In genomic region chr4:75939890-75940691, GRCh38 we compare ENCODE assay signal across 8 cellular contexts. TPM values are rescaled to one million over a fixed set of nuclear protein-coding genes. Genes with fewer than 3 reads are reported as not detected.
DNase-seq lines count a peak whose midpoint lies in the region; ATAC-seq and TF ChIP-seq lines count a peak whose summit lies in the region.

No MANE protein-coding gene starts in this region.

- H3K27ac ChIP-seq in parathyroid adenoma (peak overlapping the region; percentile 51), tibial nerve (peak overlapping the region; percentile 63 to 80 (median 76))

- H3K4me3 Mint-ChIP-seq in activated naive CD8-positive, alpha-beta T cell = peak overlapping the region; percentile 95

- no peaks in the 10 kb centered on the region for H3K9me3 Mint-ChIP-seq in activated naive CD8-positive, alpha-beta T cell (ENCODE audit: low read depth)

- H3K27me3 Mint-ChIP-seq in activated naive CD8-positive, alpha-beta T cell = no peaks in the 10 kb centered on the region

- peaks cover 4% of the 10 kb centered on the region for H3K36me3 Mint-ChIP-seq in activated naive CD8-positive, alpha-beta T cell

- H3K36me3 ChIP-seq in parathyroid adenoma (ENCODE audit: control insufficient read depth, insufficient read depth, low read length) (no peaks in the 10 kb centered on the region), tibial nerve (peaks cover 0 to 4% (median 0%) of the 10 kb centered on the region in 3 donors)

- peak overlapping the region; percentile 98 for H3K27ac Mint-ChIP-seq in activated naive CD8-positive, alpha-beta T cell

- TF ChIP-seq POLR2A in tibial nerve (IDR thresholded peaks at IDR 0.05) = no peak

- WGBS in tibial nerve, 2 donors = 0 to 2% methylated on average over 13 to 14 of the region's 67 CpGs

- TF ChIP-seq CTCF in parathyroid adenoma (IDR thresholded peaks at IDR 0.05) (no peak), tibial nerve (IDR thresholded peaks at IDR 0.05) (no peak)

- no peaks in the 10 kb centered on the region for H3K9me3 ChIP-seq in parathyroid adenoma (ENCODE audit: control insufficient read depth, low read length)
- no peaks in the 10 kb centered on the region for H3K9me3 ChIP-seq in tibial nerve

- H3K4me3 ChIP-seq in parathyroid adenoma (ENCODE audit: low read depth, low read length) = peak overlapping the region; percentile 76
- peak overlapping the region; percentile 71 to 88 (median 82) for H3K4me3 ChIP-seq in tibial nerve

- peak in 1 of 2 donors; percentile 39 for TF ChIP-seq EP300 in tibial nerve (IDR thresholded peaks at IDR 0.05)

- H3K79me2 ChIP-seq in parathyroid adenoma = no peaks in the 10 kb centered on the region

- H3K27me3 ChIP-seq in parathyroid adenoma (ENCODE audit: control insufficient read depth, insufficient read depth, low read length) = no peaks in the 10 kb centered on the region
- H3K27me3 ChIP-seq in tibial nerve = no peaks in the 10 kb centered on the region

- ATAC-seq in GM19328 (IDR thresholded peaks at IDR 0.05; ENCODE audit: unreplicated experiment) (peak; percentile 56), HG03469 (IDR thresholded peaks at IDR 0.05; ENCODE audit: unreplicated experiment) (peak; percentile 29), SK-N-SH treated with all-trans-retinoic acid at 6 μM for 48 hours (peak; percentile 75), Right ventricle myocardium superior (ENCODE audit: poor library complexity) (peak; percentile 89)

- peak; percentile 78 for DNase-seq in COLO668 (lab: John Stamatoyannopoulos, UW; ENCODE audit: unreplicated experiment)
- peak; percentile 87 for DNase-seq in Right ventricle myocardium superior
- DNase-seq in tibial nerve (ENCODE audit: low spot score in 2 of 2) = peak; percentile 49 to 54

- peaks cover 19% of the 10 kb centered on the region for H3K4me1 Mint-ChIP-seq in activated naive CD8-positive, alpha-beta T cell (ENCODE audit: low read depth)

- H3K9ac ChIP-seq in parathyroid adenoma = no peak overlapping the region

- peak overlapping the region; percentile 98 for H3K4me2 ChIP-seq in parathyroid adenoma (ENCODE audit: low read length)

- peak overlapping the region; percentile 80 for H2AFZ ChIP-seq in parathyroid adenoma

- H3K4me1 ChIP-seq in parathyroid adenoma (no peaks in the 10 kb centered on the region), tibial nerve (peaks cover 0 to 20% (median 0%) of the 10 kb centered on the region in 4 donors)

- intact Hi-C loops in Right ventricle myocardium superior (cut with DNase I) = no loop called here

TF ChIP-seq in SK-N-SH treated with all-trans-retinoic acid at 6 μM for 48 hours, 23 proteins besides CTCF, POLR2A, EP300 and RAD21:
- TF ChIP-seq CREB5 (CRISPR knock-in tag; IDR thresholded peaks at IDR 0.05; ENCODE audit: low read depth) (no peak), TOX (CRISPR knock-in tag; IDR thresholded peaks at IDR 0.05; ENCODE audit: borderline replicate concordance) (no peak), OSR1 (CRISPR knock-in tag; IDR thresholded peaks at IDR 0.05) (no peak), BACH2 (CRISPR knock-in tag; IDR thresholded peaks at IDR 0.05; ENCODE audit: borderline replicate concordance) (no peak), POU6F1 (CRISPR knock-in tag; IDR thresholded peaks at IDR 0.05; ENCODE audit: borderline replicate concordance, low read depth) (no peak), ZC3H10 (CRISPR knock-in tag; IDR thresholded peaks at IDR 0.05) (no peak), ARNTL (CRISPR knock-in tag; IDR thresholded peaks at IDR 0.05; ENCODE audit: borderline replicate concordance, low read depth) (no peak), CSRNP3 (CRISPR knock-in tag; IDR thresholded peaks at IDR 0.05) (no peak), ZFP30 (CRISPR knock-in tag; IDR thresholded peaks at IDR 0.05) (no peak)
TF ChIP-seq in SK-N-SH treated with all-trans-retinoic acid at 6 μM for 48 hours: peak in this region for 0.

RNA-seq across cellular contexts. Expression of gene NAAA, which starts 0.7 kb away (rescaled TPM):
- total RNA-seq in Right ventricle myocardium superior (7.4 TPM), tibial nerve (100 to 1,000 TPM in 3 of 4 donors, 10 to 100 TPM in 1; 70.5 to 191 (median 170) TPM)

RNA-seq across cellular contexts. Expression of gene PPEF2, which starts 37.8 kb away (rescaled TPM):
- total RNA-seq in Right ventricle myocardium superior = not detected
- total RNA-seq in tibial nerve = 1 to 10 TPM in 1 of 4 donors, under 1 TPM in 2, not detected in 1; under 0.01 to 1.1 (median 0.30) TPM

RNA-seq across cellular contexts. Expression of gene SDAD1, which starts 50.7 kb away (rescaled TPM):
- total RNA-seq in Right ventricle myocardium superior (16.9 TPM), tibial nerve (10 to 100 TPM; 28.0 to 49.4 (median 30.9) TPM)

Comparison
In these comparisons a context has a peak if more than half of its experiments do, and no peak if none do; other contexts are left out.
1. Peak in every context shown above with its lines: DNase-seq, ATAC-seq, H3K4me3 ChIP-seq and H3K27ac ChIP-seq.
2. ATAC-seq: peak in every context shown above with its lines; median percentile 89 in Right ventricle myocardium superior; 75 in SK-N-SH treated with all-trans-retinoic acid at 6 μM for 48 hours; 56 in GM19328; 29 in HG03469.